ENCODE assay signal across 24 cellular contexts in the genomic region with DNA sequence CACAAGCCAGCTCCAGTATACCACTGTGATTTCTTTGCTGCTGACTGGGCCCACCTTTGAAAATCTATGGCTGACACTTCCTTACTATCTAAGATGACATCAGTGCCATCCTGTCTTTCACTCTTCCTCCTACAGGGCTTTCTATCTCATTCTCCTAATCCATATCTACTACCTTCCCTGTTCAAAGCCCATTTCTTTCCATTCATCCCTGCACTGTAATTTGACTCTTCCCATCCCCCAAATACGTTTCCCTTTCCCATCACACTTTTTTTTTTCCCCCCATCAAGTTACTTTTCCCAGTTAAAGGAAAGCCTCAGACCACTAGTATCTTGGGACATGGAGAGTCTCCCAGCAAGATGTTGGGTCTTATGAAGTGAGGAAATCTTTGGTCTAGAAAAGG.
A peak's percentile ranks its signal among the peaks of the same experiment; 100 is the strongest.
DNase-seq lines count a peak whose midpoint lies in the region; ATAC-seq, FAIRE-seq and TF ChIP-seq lines count a peak whose summit lies in the region.
"Had no signal": no experiment of that assay in that cellular context is flagged by ENCODE, and none has a peak within 500 bp of the region (broad histone marks: within the 10 kb centered on the region; RNA-seq: fewer than 3 reads in every experiment).

No MANE protein-coding gene starts in this region.

- H2BK120ac ChIP-seq in H1 (replicated peaks; ENCODE audit: low read depth, low read length) = no peak overlapping the region

- ATAC-seq in CD4-positive, alpha-beta T cell (ENCODE audit: poor library complexity) = no peak
- ATAC-seq in GM23338 (peak; percentile 24; the same call in 2 of the 3 replicates), HG02981 (IDR thresholded peaks at IDR 0.05; ENCODE audit: unreplicated experiment) (no peak), GM18519 (IDR thresholded peaks at IDR 0.05; ENCODE audit: low FRiP score, unreplicated experiment) (no peak)
- ATAC-seq: HepG2, K562, Panc1 had no signal

- H3K14ac ChIP-seq in H1 (ENCODE audit: insufficient read length) = no peak overlapping the region

- no peaks in the 10 kb centered on the region for H3K9me2 ChIP-seq in GM23338 (ENCODE audit: insufficient read depth)

- H2AFZ ChIP-seq in GM23338 = no peak overlapping the region
- H2AFZ ChIP-seq in H1 (ENCODE audit: low read length) = no peak overlapping the region

- TF ChIP-seq CTCF in CD4-positive, alpha-beta T cell (IDR thresholded peaks at IDR 0.05) = no peak
- TF ChIP-seq CTCF in GM23338 (conservative IDR thresholded peaks at IDR 0.05; ENCODE audit: low read depth in 2 of 2) (no peak), H1 (IDR thresholded peaks at IDR 0.05; ENCODE audit: control extremely low read depth in 1 of 3, insufficient read depth in 1 of 3, low read depth in 1 of 3, low read length in 3 of 3) (no peak), nephron progenitor cell (IDR thresholded peaks at IDR 0.05) (no peak), transverse colon (IDR thresholded peaks at IDR 0.05) (no peak)

- H4K5ac ChIP-seq in H1 (ENCODE audit: insufficient read length, low read depth, low read length) = no peak overlapping the region

- no peak for TF ChIP-seq POLR2A in H1 (IDR thresholded peaks at IDR 0.05; ENCODE audit: control extremely low read depth in 1 of 2, low read depth in 2 of 2, low read length in 2 of 2)
- no peak for TF ChIP-seq POLR2A in transverse colon (IDR thresholded peaks at IDR 0.05)

- CTCF ChIA-PET in CD4-positive, alpha-beta T cell (lab: Charles Lee) = no interaction called here
- CTCF ChIA-PET in H1 (lab: Charles Lee; ENCODE audit: partially characterized antibody) = interaction anchor here (1.6 to 2.0 kb wide), 2 partner anchors 8 to 12 kb away, joined by 3 to 7 read pairs; no protein-coding TSS in a partner anchor

- no peaks in the 10 kb centered on the region for H3K23me2 ChIP-seq in H1 (ENCODE audit: low read depth, low read length)

- H3K27ac Mint-ChIP-seq in CD4-positive, alpha-beta T cell = peak overlapping the region; percentile 19
- peak overlapping the region; percentile 4 for H3K27ac Mint-ChIP-seq in GM23338
- H3K27ac Mint-ChIP-seq in nephron progenitor cell = peak overlapping the region; percentile 79

- DNase-seq in CD4-positive, alpha-beta T cell = no peak
- DNase-seq in GM23338 (ENCODE audit: low spot score) (no peak), H1 (ENCODE audit: low read depth in 1 of 2, low spot score in 2 of 2) (no peak), nephron progenitor cell (no peak), transverse colon (no peak)
- DNase-seq: CD4-positive, alpha-beta memory T cell; DMS53; GDM1; MM.1S; NCI-H1092; NCI-H1436 treated with DMSO at 0.1 percent for 48 hours; NCI-H1930; NCI-H226; NCI-H524; NCI-H774 had no signal

- TF ChIP-seq EP300 in H1 (IDR thresholded peaks at IDR 0.05; ENCODE audit: borderline replicate concordance in 1 of 2, low read depth in 2 of 2, low read length in 2 of 2) (no peak), transverse colon (IDR thresholded peaks at IDR 0.05; ENCODE audit: low read depth) (no peak)

- no peaks in the 10 kb centered on the region for H3K27me3 ChIP-seq in CD4-positive, alpha-beta T cell (ENCODE audit: control insufficient read depth, insufficient read depth, low read length)
- H3K27me3 ChIP-seq in GM23338 (ENCODE audit: insufficient read depth) = no peaks in the 10 kb centered on the region
- H3K27me3 ChIP-seq in H1 (replicated peaks in 1 of 4; ENCODE audit: control insufficient read depth in 3 of 4, extremely low read depth in 1 of 4, insufficient read depth in 3 of 4, low read length in 3 of 4) = no peaks in the 10 kb centered on the region
- H3K27me3 ChIP-seq in transverse colon = no peaks in the 10 kb centered on the region
- H3K27me3 ChIP-seq: SJSA1 had no signal

- POLR2A ChIA-PET in CD4-positive, alpha-beta T cell (lab: Charles Lee) = no interaction called here
- POLR2A ChIA-PET in H1 (lab: Charles Lee; ENCODE audit: partially characterized antibody) = no interaction called here

- 0 out of 2 replicates have a peak overlapping the region, but pooled peaks have one; percentile 10 for H3K4me3 ChIP-seq in GM23338
- H3K4me3 ChIP-seq in H1 (ENCODE audit: extremely low read depth in 1 of 4, insufficient read depth in 2 of 4, low read depth in 3 of 4, low read length in 4 of 4) = no peak overlapping the region
- no peak overlapping the region for H3K4me3 ChIP-seq in transverse colon
- H3K4me3 ChIP-seq: K562, SJSA1 had no signal

- in situ Hi-C loops in transverse colon (cut with MboI; ENCODE audit: low pct_ligation_motif_present in 1 of 4, low pct_unique_long_range_greater_than_20kb in 1 of 4, low sequenced_read_pairs in 3 of 4) = no loop called here

- H3F3A ChIP-seq in GM23338 (replicated peaks; ENCODE audit: low read depth) = no peaks in the 10 kb centered on the region

- no peak overlapping the region for H3K23ac ChIP-seq in H1 (ENCODE audit: insufficient read length)

- H2BK12ac ChIP-seq in H1 (ENCODE audit: low read depth, low read length) = no peak overlapping the region

- no peak overlapping the region for H3K4me3 Mint-ChIP-seq in CD4-positive, alpha-beta T cell
- no peak overlapping the region for H3K4me3 Mint-ChIP-seq in GM23338
- H3K4me3 Mint-ChIP-seq in nephron progenitor cell = peak overlapping the region; percentile 0
- H3K4me3 Mint-ChIP-seq: CD4-positive, alpha-beta memory T cell had no signal

- no peak overlapping the region for H4K8ac ChIP-seq in H1 (ENCODE audit: extremely low read depth, insufficient read depth, low read length)

- H3K4me2 ChIP-seq in GM23338 = 0 out of 2 replicates have a peak overlapping the region, but pooled peaks have one; percentile 31
- H3K4me2 ChIP-seq in H1 (ENCODE audit: insufficient read depth in 1 of 2, low read depth in 2 of 2, low read length in 2 of 2) = peak overlapping the region; percentile 16 to 40; a peak in 1 of 4 replicates

- no peak for TF ChIP-seq RAD21 in H1 (IDR thresholded peaks at IDR 0.05 in 1 of 2, conservative IDR thresholded peaks at IDR 0.05 in 1 of 2; ENCODE audit: low read depth in 2 of 2, low read length in 2 of 2)

- WGBS in H1 (ENCODE audit: extremely low coverage in 1 of 2, insufficient coverage in 1 of 2, insufficient read length in 1 of 2, insufficient replicate concordance in 2 of 2, low coverage in 1 of 2, low lambda C conversion rate in 2 of 2, missing lambda C conversion rate in 1 of 2), 2 experiments = 47 to 100% methylated on average over 1 of the region's 1 CpG
- 80 to 87% methylated on average over 1 of the region's 1 CpG for WGBS in transverse colon (ENCODE audit: low coverage in 1 of 2), 2 donors

- intact Hi-C loops in CD4-positive, alpha-beta T cell (cut with DNase I, micrococcal nuclease) = no loop called here
- intact Hi-C loops in transverse colon (cut with DNase I; ENCODE audit: low total_unique reads) = no loop called here

- peaks cover 78% of the 10 kb centered on the region for H3K79me2 ChIP-seq in GM23338 (replicated peaks; ENCODE audit: insufficient read depth)
- H3K79me2 ChIP-seq in H1 (ENCODE audit: control insufficient read depth in 1 of 2, insufficient read depth in 2 of 2, low read length in 2 of 2) = peaks cover 0 to 54% of the 10 kb centered on the region in 2 experiments; a peak in 3 of 4 replicates

- H3K27ac ChIP-seq in CD4-positive, alpha-beta T cell (ENCODE audit: low read depth, low read length) = no peak overlapping the region
- H3K27ac ChIP-seq in GM23338 (ENCODE audit: low read depth) = no peak overlapping the region
- no peak overlapping the region for H3K27ac ChIP-seq in H1 (ENCODE audit: low read depth, low read length)
- no peak overlapping the region for H3K27ac ChIP-seq in transverse colon
- H3K27ac ChIP-seq: HL-60, SJSA1 had no signal

- H3K36me3 Mint-ChIP-seq in CD4-positive, alpha-beta T cell (ENCODE audit: low read depth) = peaks cover 14% of the 10 kb centered on the region
- H3K36me3 Mint-ChIP-seq in GM23338 (ENCODE audit: low read depth) = no peaks in the 10 kb centered on the region
- H3K36me3 Mint-ChIP-seq in nephron progenitor cell (ENCODE audit: low read depth) = peaks cover 32% of the 10 kb centered on the region

- no peak overlapping the region for H3K18ac ChIP-seq in H1 (ENCODE audit: extremely low read depth, low read length)

- H2BK15ac ChIP-seq in H1 (ENCODE audit: low read length) = no peak overlapping the region

- H3K9ac ChIP-seq in H1 (replicated peaks in 1 of 4; ENCODE audit: extremely low read depth in 1 of 4, low read depth in 3 of 4, low read length in 3 of 4) = no peak overlapping the region

- no peaks in the 10 kb centered on the region for H3K9me3 Mint-ChIP-seq in CD4-positive, alpha-beta T cell
- H3K9me3 Mint-ChIP-seq in GM23338 (no peaks in the 10 kb centered on the region), nephron progenitor cell (peaks cover 4% of the 10 kb centered on the region)
- H3K9me3 Mint-ChIP-seq: CD4-positive, alpha-beta memory T cell had no signal

- peaks cover 83% of the 10 kb centered on the region for H3K4me1 Mint-ChIP-seq in CD4-positive, alpha-beta T cell (ENCODE audit: low read depth)
- H3K4me1 Mint-ChIP-seq in GM23338 (peaks cover 45% of the 10 kb centered on the region), nephron progenitor cell (peaks cover 37% of the 10 kb centered on the region)

- no peaks in the 10 kb centered on the region for H3K9me3 ChIP-seq in CD4-positive, alpha-beta T cell (ENCODE audit: control insufficient read depth, low read length)
- no peaks in the 10 kb centered on the region for H3K9me3 ChIP-seq in H1 (ENCODE audit: insufficient read depth in 2 of 2, low read depth in 1 of 2, low read length in 1 of 2)
- H3K9me3 ChIP-seq in transverse colon = no peaks in the 10 kb centered on the region
- H3K9me3 ChIP-seq: SJSA1 had no signal

- no peaks in the 10 kb centered on the region; the same call in 1 of the 2 replicates for H3K79me1 ChIP-seq in H1 (ENCODE audit: low read depth, low read length)

- no peak overlapping the region for H2AK5ac ChIP-seq in H1 (ENCODE audit: low read depth, low read length)

- H4K20me1 ChIP-seq in GM23338 (replicated peaks; ENCODE audit: insufficient read depth) = no peaks in the 10 kb centered on the region; the same call in 1 of the 2 replicates
- H4K20me1 ChIP-seq in H1 (replicated peaks in 1 of 2; ENCODE audit: control insufficient read depth in 1 of 2, insufficient read depth in 2 of 2, low read length in 2 of 2) = no peaks in the 10 kb centered on the region

- peaks cover 40% of the 10 kb centered on the region for H3K4me1 ChIP-seq in GM23338 (ENCODE audit: insufficient read depth)
- H3K4me1 ChIP-seq in H1 (replicated peaks in 1 of 4; ENCODE audit: control insufficient read depth in 3 of 4, insufficient read depth in 4 of 4, low read length in 3 of 4) = peaks cover 0 to 5% (median under 1%) of the 10 kb centered on the region in 4 experiments; a peak in 2 of 7 replicates
- H3K4me1 ChIP-seq in transverse colon = peaks cover 0 to 29% (median 16%) of the 10 kb centered on the region in 4 donors
- H3K4me1 ChIP-seq: SJSA1 had no signal

- H3K36me3 ChIP-seq in GM23338 (ENCODE audit: insufficient read depth) (no peaks in the 10 kb centered on the region), H1 (ENCODE audit: control insufficient read depth in 2 of 4, insufficient read depth in 4 of 4, low read length in 3 of 4) (no peaks in the 10 kb centered on the region; a peak in 1 of 8 replicates), transverse colon (no peaks in the 10 kb centered on the region)

- H3K4ac ChIP-seq in H1 (replicated peaks; ENCODE audit: insufficient read length, low read depth, low read length) = no peak overlapping the region

- H4K91ac ChIP-seq in H1 (replicated peaks; ENCODE audit: insufficient read length, low read length) = no peak overlapping the region

- FAIRE-seq in H1 (lab: Jason Lieb, UNC) = no peak
- FAIRE-seq: GM18507, H54, HepG2, K562 had no signal

- H3K27me3 Mint-ChIP-seq in CD4-positive, alpha-beta T cell = no peaks in the 10 kb centered on the region
- H3K27me3 Mint-ChIP-seq in GM23338 (ENCODE audit: insufficient read depth, low read depth, poor library complexity) (peaks cover 2% of the 10 kb centered on the region), nephron progenitor cell (ENCODE audit: low read depth, poor library complexity) (no peaks in the 10 kb centered on the region)
- H3K27me3 Mint-ChIP-seq: CD4-positive, alpha-beta memory T cell had no signal

- no peak overlapping the region for H2BK20ac ChIP-seq in H1 (ENCODE audit: low read length)

- H3K56ac ChIP-seq in H1 (replicated peaks; ENCODE audit: insufficient read length, low read depth, low read length) = no peak overlapping the region

- no peak overlapping the region for H2BK5ac ChIP-seq in H1 (ENCODE audit: low read depth, low read length)

Comparison
In these comparisons a context has a peak if more than half of its experiments do, and no peak if none do; other contexts are left out.
1. H3K27ac Mint-ChIP-seq: peak in every context shown above with its lines; median percentile 79 in nephron progenitor cell; 19 in CD4-positive, alpha-beta T cell; 4 in GM23338.